18 cellular contexts compared by ENCODE assay signal in genomic region chr2:203489531-203489930, GRCh38. TPM values are rescaled to one million over a fixed set of nuclear protein-coding genes. Genes with fewer than 3 reads are reported as not detected.
DNase-seq lines count a peak whose midpoint lies in the region; ATAC-seq, FAIRE-seq and TF ChIP-seq lines count a peak whose summit lies in the region.
"Had no signal": no experiment of that assay in that cellular context is flagged by ENCODE, and none has a peak within 500 bp of the region (broad histone marks: within the 10 kb centered on the region; RNA-seq: fewer than 3 reads in every experiment).

No MANE protein-coding gene starts in this region.

- H3K9me3 ChIP-seq in right lobe of liver (no peaks in the 10 kb centered on the region), HepG2 (ENCODE audit: low read length) (no peaks in the 10 kb centered on the region), osteoblast (ENCODE audit: low read depth, low read length) (no peaks in the 10 kb centered on the region)
- H3K9me3 ChIP-seq: BLaER1 had no signal

- H3K79me2 ChIP-seq in HepG2 (ENCODE audit: insufficient read depth, low read length) (no peaks in the 10 kb centered on the region), osteoblast (ENCODE audit: insufficient read depth, low read length) (peaks cover 87% of the 10 kb centered on the region)

- intact Hi-C loops in right lobe of liver (cut with DNase I) (no loop called here), HepG2 (cut with micrococcal nuclease; ENCODE audit: unreplicated experiment) (no loop called here)

- H3K27ac ChIP-seq in right lobe of liver (no peak overlapping the region), HepG2 (ENCODE audit: extremely low read length, insufficient read depth, low read length) (no peak overlapping the region), osteoblast (ENCODE audit: low read depth, low read length) (peak overlapping the region; percentile 64)
- H3K27ac ChIP-seq: BLaER1 had no signal

- CTCF ChIA-PET in HepG2 (lab: Yijun Ruan, JAX; ENCODE audit: low intra/inter-chr PET ratio, low total read pairs) = no interaction called here

- H3K9ac ChIP-seq in HepG2 (ENCODE audit: insufficient read depth, low read depth, low read length) = no peak overlapping the region
- H3K9ac ChIP-seq: BLaER1 had no signal

- TF ChIP-seq EP300 in HepG2 (IDR thresholded peaks at IDR 0.05; ENCODE audit: low read depth in 2 of 2, low read length in 2 of 2) (no peak), HepG2 (CRISPR knock-in tag; IDR thresholded peaks at IDR 0.05; ENCODE audit: borderline replicate concordance) (no peak)

- peak in 3 of 4 donors; percentile 9 to 27 (median 25) for ATAC-seq in right lobe of liver
- no peak for ATAC-seq in HepG2
- peak; percentile 15 for ATAC-seq in left lobe of liver
- ATAC-seq: GM23338 had no signal

- H3K4me1 ChIP-seq in right lobe of liver (peaks cover 0 to 40% (median 0%) of the 10 kb centered on the region in 4 donors), HepG2 (ENCODE audit: insufficient read depth, low read length) (peaks cover 15% of the 10 kb centered on the region), osteoblast (ENCODE audit: insufficient read depth, low read length) (peaks cover 26% of the 10 kb centered on the region)

- no peak for TF ChIP-seq CTCF in right lobe of liver (IDR thresholded peaks at IDR 0.05)
- TF ChIP-seq CTCF in HepG2 (CRISPR knock-in tag; IDR thresholded peaks at IDR 0.05) = no peak
- no peak for TF ChIP-seq CTCF in osteoblast (IDR thresholded peaks at IDR 0.05; ENCODE audit: extremely low read depth, low read depth, low read length)

- no TSS peak for BruUV-seq in HepG2 (replicated peaks; lab: Mats Ljungman, UMichigan)

- TF ChIP-seq POLR2A in right lobe of liver (IDR thresholded peaks at IDR 0.05) = no peak
- no peak for TF ChIP-seq POLR2A in HepG2 (IDR thresholded peaks at IDR 0.05; ENCODE audit: insufficient read depth in 1 of 2, low read depth in 2 of 2, low read length in 2 of 2)

- H3K36me3 ChIP-seq in right lobe of liver (peaks cover 0 to 63% (median 12%) of the 10 kb centered on the region in 4 donors), HepG2 (replicated peaks in 1 of 2; ENCODE audit: control insufficient read depth in 1 of 2, insufficient read depth in 2 of 2, low read length in 2 of 2) (peaks cover 7 to 24% of the 10 kb centered on the region in 2 experiments), osteoblast (ENCODE audit: insufficient read depth, low read length) (peaks cover 80% of the 10 kb centered on the region)
- H3K36me3 ChIP-seq: BLaER1 had no signal

- POLR2A ChIA-PET in HepG2 (lab: Yijun Ruan, JAX) = interaction anchor here (1.4 kb wide), 1 partner anchor 46 kb away, joined by 3 read pairs; no protein-coding TSS in a partner anchor

- H3K4me3 ChIP-seq in right lobe of liver = no peak overlapping the region
- no peak overlapping the region for H3K4me3 ChIP-seq in HepG2 (replicated peaks in 1 of 3; ENCODE audit: insufficient read depth in 1 of 3, low read depth in 2 of 3, low read length in 3 of 3)
- H3K4me3 ChIP-seq in osteoblast (ENCODE audit: insufficient read depth, low read length) = no peak overlapping the region
- H3K4me3 ChIP-seq: BLaER1, GM23338 had no signal

- H3K4me2 ChIP-seq in HepG2 (ENCODE audit: low read depth, low read length) (no peak overlapping the region), osteoblast (ENCODE audit: insufficient read depth, low read length) (no peak overlapping the region)
- H3K4me2 ChIP-seq: BLaER1, GM23338 had no signal

- H4K20me1 ChIP-seq in HepG2 (ENCODE audit: insufficient read depth, low read length) (no peaks in the 10 kb centered on the region), osteoblast (ENCODE audit: insufficient read depth, low read length) (peaks cover 10% of the 10 kb centered on the region)
- H4K20me1 ChIP-seq: BLaER1 had no signal

- FAIRE-seq in HepG2 (lab: Jason Lieb, UNC) = no peak
- FAIRE-seq: GM12892, GM18507, H54 had no signal

- no peak for TF ChIP-seq RAD21 in HepG2 (CRISPR knock-in tag; IDR thresholded peaks at IDR 0.05)

- H2AFZ ChIP-seq in HepG2 (ENCODE audit: low read length) = no peak overlapping the region
- H2AFZ ChIP-seq in osteoblast (ENCODE audit: low read length) = no peak overlapping the region
- H2AFZ ChIP-seq: GM23338 had no signal

- 89% methylated on average over 5 of the region's 6 CpGs for WGBS in right lobe of liver (ENCODE audit: insufficient coverage, low coverage, low lambda C conversion rate, missing lambda C conversion rate)
- over 99% methylated on average over 6 of the region's 6 CpGs for WGBS in HepG2 (ENCODE audit: low lambda C conversion rate)

- in situ Hi-C loops in HepG2 (cut with HindIII; ENCODE audit: extremely low pct_ligation_motif_present, low pct_unique_long_range_greater_than_20kb) = loop anchor here (10.0 kb wide), 1 partner anchor 425 kb away; no protein-coding TSS in a partner anchor

- DNase-seq in right lobe of liver = no peak
- DNase-seq in HepG2 (ENCODE audit: low spot score) = no peak
- no peak for DNase-seq in left lobe of liver (ENCODE audit: low spot score)
- peak; percentile 10 for DNase-seq in osteoblast (ENCODE audit: insufficient read length, low spot score, missing footprints)
- no peak for DNase-seq in HT-29 (ENCODE audit: low spot score)
- DNase-seq in NCI-H748 treated with DMSO at 0.1 percent for 48 hours (lab: John Stamatoyannopoulos, UW) = no peak
- DNase-seq in NAMALWA (ENCODE audit: low spot score) = no peak
- DNase-seq: 8988T; CD4-positive, alpha-beta memory T cell; DMS153; DMS79; GDM1; HCEC 1CT had no signal

- no peaks in the 10 kb centered on the region for H3K27me3 ChIP-seq in right lobe of liver
- no peaks in the 10 kb centered on the region for H3K27me3 ChIP-seq in HepG2 (ENCODE audit: control insufficient read depth in 1 of 2, insufficient read depth in 2 of 2, low read length in 2 of 2)
- H3K27me3 ChIP-seq in osteoblast (ENCODE audit: insufficient read depth, low read length) = no peaks in the 10 kb centered on the region

TF ChIP-seq in HepG2, 621 proteins besides CTCF, POLR2A, EP300 and RAD21 (continues in another document):
- TF ChIP-seq REL (CRISPR knock-in tag; conservative IDR thresholded peaks at IDR 0.05) = no peak
- no peak for TF ChIP-seq GATA4 (IDR thresholded peaks at IDR 0.05; ENCODE audit: borderline replicate concordance, low read depth)
- TF ChIP-seq DRAP1 (CRISPR knock-in tag; IDR thresholded peaks at IDR 0.05) = no peak
- no peak for TF ChIP-seq CREM (IDR thresholded peaks at IDR 0.05)
- TF ChIP-seq CREM (CRISPR knock-in tag; IDR thresholded peaks at IDR 0.05) = no peak
- no peak for TF ChIP-seq ZSCAN20 (CRISPR knock-in tag; IDR thresholded peaks at IDR 0.05; ENCODE audit: borderline replicate concordance)
- no peak for TF ChIP-seq ZNF235 (CRISPR knock-in tag; IDR thresholded peaks at IDR 0.05; ENCODE audit: borderline replicate concordance)
- TF ChIP-seq ZNF530 (CRISPR knock-in tag; IDR thresholded peaks at IDR 0.05; ENCODE audit: low read depth) = no peak
- TF ChIP-seq, protein P1, sequence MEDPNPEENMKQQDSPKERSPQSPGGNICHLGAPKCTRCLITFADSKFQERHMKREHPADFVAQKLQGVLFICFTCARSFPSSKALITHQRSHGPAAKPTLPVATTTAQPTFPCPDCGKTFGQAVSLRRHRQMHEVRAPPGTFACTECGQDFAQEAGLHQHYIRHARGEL (CRISPR knock-in tag; IDR thresholded peaks at IDR 0.05) = no peak
- no peak for TF ChIP-seq NCOA5 (CRISPR knock-in tag; IDR thresholded peaks at IDR 0.05)
- no peak for TF ChIP-seq HNF1B (CRISPR knock-in tag; IDR thresholded peaks at IDR 0.05)

RNA-seq across cellular contexts. Expression of gene RAPH1, which starts 45.6 kb away (rescaled TPM):
- total RNA-seq in right lobe of liver = 10 to 100 TPM; 23.0 to 91.5 (median 53.4) TPM
- total RNA-seq in HepG2 (2016; rRNA removed; fragmentation: Illumina TruSeq; extraction: Trizol) = 6.7 and 17.9 TPM in 2 replicates
- 9.6 and 10.3 TPM in 2 replicates for total RNA-seq in HepG2 (2016; cell fraction: cytosol; rRNA removed; fragmentation: Illumina TruSeq; extraction: Trizol; ENCODE audit: low read depth)
- total RNA-seq in HepG2 (2016; cell fraction: insoluble cytoplasmic fraction; rRNA removed; fragmentation: Illumina TruSeq; extraction: Trizol) = 6.1 and 18.5 TPM in 2 replicates
- total RNA-seq in HepG2 (2016; cell fraction: membrane; rRNA removed; fragmentation: Illumina TruSeq; extraction: Trizol) = 11.9 and 16.6 TPM in 2 replicates
- total RNA-seq in HepG2 (2016; cell fraction: nucleus; rRNA removed; fragmentation: Illumina TruSeq; extraction: Trizol) = 14.0 and 19.2 TPM in 2 replicates
- polyA plus RNA-seq in HepG2 (2011; rRNA removed) = 5.3 TPM in 2 replicates
- polyA plus RNA-seq in HepG2 (2011; cell fraction: cytosol; rRNA removed) = 2.0 and 2.9 TPM in 2 replicates
- 4.2 and 5.9 TPM in 2 replicates for polyA plus RNA-seq in HepG2 (2011; cell fraction: nucleus; rRNA removed)
- 6.5 and 7.6 TPM in 2 replicates for polyA plus RNA-seq in HepG2 (2012)
- polyA plus RNA-seq in HepG2 (2016; cell fraction: cytosol; fragmentation: Illumina TruSeq; extraction: Trizol; ENCODE audit: low read depth) = 1.4 and 2.7 TPM in 2 replicates
- 6.2 and 8.1 TPM in 2 replicates for polyA plus RNA-seq in HepG2 (2016; cell fraction: insoluble cytoplasmic fraction; fragmentation: Illumina TruSeq; extraction: Trizol; ENCODE audit: low read depth)
- 2.3 and 2.5 TPM in 2 replicates for polyA plus RNA-seq in HepG2 (2016; cell fraction: membrane; fragmentation: Illumina TruSeq; extraction: Trizol; ENCODE audit: low read depth)
- polyA plus RNA-seq in HepG2 (2016; cell fraction: nucleus; fragmentation: Illumina TruSeq; extraction: Trizol; ENCODE audit: insufficient read depth, low read depth) = 12.1 and 13.7 TPM in 2 replicates
- 9.4 and 9.7 TPM in 2 replicates for polyA minus RNA-seq in HepG2 (2011; rRNA and poly(A)+ RNA removed; ENCODE audit: low replicate concordance)
- polyA minus RNA-seq in HepG2 (2011; cell fraction: cytosol; rRNA and poly(A)+ RNA removed) = 9.3 and 11.0 TPM in 2 replicates
- 13.0 and 19.0 TPM in 2 replicates for polyA minus RNA-seq in HepG2 (2011; cell fraction: nucleus; rRNA and poly(A)+ RNA removed)
- total RNA-seq in left lobe of liver = 85.7 TPM
- total RNA-seq in osteoblast = 46.9 and 57.2 TPM in 2 replicates
- 6.8 and 7.1 TPM in 2 replicates for total RNA-seq in HT-29 (2014; rRNA removed; shearing (Covaris generic))
